ENCODE assay signal across 18 cellular contexts in genomic region chr12:129659927-129660326, GRCh38.
DNase-seq lines count a peak whose midpoint lies in the region; ATAC-seq and TF ChIP-seq lines count a peak whose summit lies in the region.
"Had no signal": no experiment of that assay in that cellular context is flagged by ENCODE, and none has a peak within 500 bp of the region (broad histone marks: within the 10 kb centered on the region; RNA-seq: fewer than 3 reads in every experiment).

No MANE protein-coding gene starts in this region.

- H3K79me2 ChIP-seq in mammary epithelial cell (ENCODE audit: insufficient read depth, low read length) = no peaks in the 10 kb centered on the region

- POLR2A ChIA-PET in MCF 10A (lab: Yijun Ruan, JAX) = no interaction called here

- H3K27ac Mint-ChIP-seq in MCF 10A (ENCODE audit: low read depth, unreplicated experiment) = no peak overlapping the region
- no peak overlapping the region for H3K27ac Mint-ChIP-seq in activated T-helper 17 cell treated with anti-CD3 and anti-CD28 coated beads, Interleukin-2, amount 50 U/mL, for 72 hours
- H3K27ac Mint-ChIP-seq: type B pancreatic cell had no signal

- no peaks in the 10 kb centered on the region for H3K27me3 ChIP-seq in mammary epithelial cell (ENCODE audit: insufficient read depth, low read length)
- H3K27me3 ChIP-seq: pancreas had no signal

- peaks cover 8% of the 10 kb centered on the region for H3K9me3 Mint-ChIP-seq in MCF 10A (ENCODE audit: unreplicated experiment)
- H3K9me3 Mint-ChIP-seq in activated T-helper 17 cell treated with anti-CD3 and anti-CD28 coated beads, Interleukin-2, amount 50 U/mL, for 72 hours = peaks cover 5% of the 10 kb centered on the region
- H3K9me3 Mint-ChIP-seq: type B pancreatic cell had no signal

- ATAC-seq in activated T-helper 17 cell treated with anti-CD3 and anti-CD28 coated beads, Interleukin-2, amount 50 U/mL, for 72 hours (replicated peaks) = no peak
- no peak for ATAC-seq in GM21717 (IDR thresholded peaks at IDR 0.05; ENCODE audit: unreplicated experiment)
- ATAC-seq: pancreas had no signal

- intact Hi-C loops in MCF 10A (cut with micrococcal nuclease) = no loop called here
- intact Hi-C loops in mammary epithelial cell (cut with micrococcal nuclease) = no loop called here

- DNase-seq in MCF 10A (ENCODE audit: unreplicated experiment) (peak; percentile 96), mammary epithelial cell (no peak), amniotic epithelial cell (ENCODE audit: low read depth) (peak; percentile 58), iris pigment epithelial cell (ENCODE audit: low read depth) (peak; percentile 89), activated gamma-delta T cell treated with Interleukin-2 at 50 U/mL for 16 hours (no peak), OCI-M2 (lab: John Stamatoyannopoulos, UW; ENCODE audit: unreplicated experiment) (no peak)
- DNase-seq: ACHN; activated naive CD4-positive, alpha-beta T cell treated with Interleukin-2 at 50 U/mL for 16 hours; Calu3; NCI-H1048; NCI-H774; Right ventricle myocardium superior had no signal

- BruUV-seq in MCF 10A (replicated peaks; lab: Mats Ljungman, UMichigan) (no TSS peak), mammary epithelial cell (replicated peaks; lab: Mats Ljungman, UMichigan) (no TSS peak)

- no peak overlapping the region for H2AFZ ChIP-seq in mammary epithelial cell (ENCODE audit: low read depth, low read length)

- no peaks in the 10 kb centered on the region for H3K36me3 Mint-ChIP-seq in MCF 10A (ENCODE audit: insufficient read depth, unreplicated experiment)
- no peaks in the 10 kb centered on the region for H3K36me3 Mint-ChIP-seq in activated T-helper 17 cell treated with anti-CD3 and anti-CD28 coated beads, Interleukin-2, amount 50 U/mL, for 72 hours (ENCODE audit: low read depth)
- H3K36me3 Mint-ChIP-seq: type B pancreatic cell had no signal

- dilution Hi-C loops in mammary epithelial cell (cut with HindIII; ENCODE audit: low sequenced_read_pairs) = no loop called here

- peaks cover 7% of the 10 kb centered on the region for H3K9me3 ChIP-seq in mammary epithelial cell (replicated peaks; ENCODE audit: insufficient read depth, low read length)
- H3K9me3 ChIP-seq: HAP-1, pancreas had no signal

- no peak overlapping the region for H3K9ac ChIP-seq in mammary epithelial cell (ENCODE audit: insufficient read depth, low read length)

- no peak overlapping the region for H3K4me3 Mint-ChIP-seq in MCF 10A (ENCODE audit: unreplicated experiment)
- H3K4me3 Mint-ChIP-seq in activated T-helper 17 cell treated with anti-CD3 and anti-CD28 coated beads, Interleukin-2, amount 50 U/mL, for 72 hours = no peak overlapping the region
- H3K4me3 Mint-ChIP-seq: central memory CD8-positive, alpha-beta T cell; type B pancreatic cell had no signal

- CTCF ChIA-PET in MCF 10A (lab: Yijun Ruan, JAX) = no interaction called here
- CTCF ChIA-PET in mammary epithelial cell (lab: Charles Lee; ENCODE audit: low non-redundant PET) = no interaction called here

- H3K4me3 ChIP-seq in mammary epithelial cell (replicated peaks in 1 of 3; ENCODE audit: insufficient read depth in 1 of 3, low read depth in 2 of 3, low read length in 3 of 3) = no peak overlapping the region
- H3K4me3 ChIP-seq: HAP-1, pancreas had no signal

- no peak overlapping the region for H3K4me2 ChIP-seq in mammary epithelial cell (ENCODE audit: insufficient read depth, low read depth, low read length)

- peaks cover 6% of the 10 kb centered on the region for H3K4me1 Mint-ChIP-seq in MCF 10A (ENCODE audit: insufficient read depth, unreplicated experiment)
- no peaks in the 10 kb centered on the region for H3K4me1 Mint-ChIP-seq in activated T-helper 17 cell treated with anti-CD3 and anti-CD28 coated beads, Interleukin-2, amount 50 U/mL, for 72 hours
- H3K4me1 Mint-ChIP-seq: central memory CD8-positive, alpha-beta T cell had no signal

- in situ Hi-C loops in mammary epithelial cell (cut with MboI; ENCODE audit: low sequenced_read_pairs in 2 of 2) = no loop called here

- 33% methylated on average over 2 of the region's 2 CpGs for WGBS in mammary epithelial cell (ENCODE audit: low coverage, missing lambda C conversion rate)

- no peak overlapping the region for H3K27ac ChIP-seq in mammary epithelial cell (ENCODE audit: insufficient read depth, low read depth, low read length)
- H3K27ac ChIP-seq: pancreas had no signal

- no peaks in the 10 kb centered on the region for H3K4me1 ChIP-seq in mammary epithelial cell (ENCODE audit: insufficient read depth, low read length)
- H3K4me1 ChIP-seq: HAP-1, pancreas had no signal

- no peaks in the 10 kb centered on the region for H3K27me3 Mint-ChIP-seq in MCF 10A (ENCODE audit: insufficient read depth, unreplicated experiment)
- H3K27me3 Mint-ChIP-seq in activated T-helper 17 cell treated with anti-CD3 and anti-CD28 coated beads, Interleukin-2, amount 50 U/mL, for 72 hours = no peaks in the 10 kb centered on the region

- H4K20me1 ChIP-seq in mammary epithelial cell (ENCODE audit: insufficient read depth, low read length) = no peaks in the 10 kb centered on the region

- TF ChIP-seq CTCF in MCF 10A (IDR thresholded peaks at IDR 0.05; ENCODE audit: unreplicated experiment) (no peak), mammary epithelial cell (conservative IDR thresholded peaks at IDR 0.05 in 1 of 2, IDR thresholded peaks at IDR 0.05 in 1 of 2; ENCODE audit: extremely low read depth in 1 of 2, insufficient read depth in 1 of 2, low read depth in 1 of 2, low read length in 2 of 2) (no peak)

- H3K36me3 ChIP-seq in mammary epithelial cell (ENCODE audit: insufficient read depth, low read length) = no peaks in the 10 kb centered on the region
- H3K36me3 ChIP-seq: HAP-1, pancreas had no signal

Comparison
In these comparisons a context has a peak if more than half of its experiments do, and no peak if none do; other contexts are left out.
1. DNase-seq: peak in MCF 10A (single experiment), amniotic epithelial cell (single experiment) and iris pigment epithelial cell (single experiment); none in mammary epithelial cell (single experiment), activated gamma-delta T cell treated with Interleukin-2 at 50 U/mL for 16 hours (single experiment) and OCI-M2 (single experiment).